ENCODE assay signal across 17 cellular contexts in genomic region chr7:2853147-2853546, GRCh38. TPM values are rescaled to one million over a fixed set of nuclear protein-coding genes. Genes with fewer than 3 reads are reported as not detected.
A peak's percentile ranks its signal among the peaks of the same experiment; 100 is the strongest.
DNase-seq lines count a peak whose midpoint lies in the region; ATAC-seq and TF ChIP-seq lines count a peak whose summit lies in the region.
"Had no signal": no experiment of that assay in that cellular context is flagged by ENCODE, and none has a peak within 500 bp of the region (broad histone marks: within the 10 kb centered on the region; RNA-seq: fewer than 3 reads in every experiment).

No MANE protein-coding gene starts in this region.

- H3K4me3 Mint-ChIP-seq in chondrocyte (ENCODE audit: unreplicated experiment), result no peak overlapping the region
- H3K4me3 Mint-ChIP-seq: brain; CD4-positive, CD25-positive, alpha-beta regulatory T cell; stimulated activated naive CD8-positive, alpha-beta T cell treated with anti-CD3 and anti-CD28 coated beads, Interleukin-15, amount 100 ng/mL, for 72 hours; WTC11 had no signal

- H3K36me3 ChIP-seq in left ventricle myocardium inferior (no peaks in the 10 kb centered on the region), subcutaneous abdominal adipose tissue (ENCODE audit: control insufficient read depth in 5 of 5, insufficient read depth in 5 of 5, low read length in 5 of 5) (no peaks in the 10 kb centered on the region)

- no peak overlapping the region for H3K4me3 ChIP-seq in left ventricle myocardium inferior
- H3K4me3 ChIP-seq in subcutaneous abdominal adipose tissue (ENCODE audit: low read depth in 1 of 5, low read length in 5 of 5), result no peak overlapping the region

- no peaks in the 10 kb centered on the region for H3K36me3 Mint-ChIP-seq in chondrocyte (ENCODE audit: low read depth)
- H3K36me3 Mint-ChIP-seq: brain, WTC11 had no signal

- peak overlapping the region in 1 of 5 donors; percentile 56 for H3K9ac ChIP-seq in subcutaneous abdominal adipose tissue (ENCODE audit: low read length in 5 of 5)

- intact Hi-C loops in left ventricle myocardium inferior (cut with micrococcal nuclease), result no loop called here

- TF ChIP-seq CTCF in chondrocyte (IDR thresholded peaks at IDR 0.05) (no peak), left ventricle myocardium inferior (IDR thresholded peaks at IDR 0.05; ENCODE audit: borderline replicate concordance) (no peak), GM13976 (IDR thresholded peaks at IDR 0.05; ENCODE audit: borderline replicate concordance, control extremely low read depth, extremely low read depth, insufficient read depth, missing control alignments) (no peak)

- H3K27me3 Mint-ChIP-seq in chondrocyte (ENCODE audit: low read depth), result no peaks in the 10 kb centered on the region
- H3K27me3 Mint-ChIP-seq: CD4-positive, CD25-positive, alpha-beta regulatory T cell; stimulated activated naive CD8-positive, alpha-beta T cell treated with anti-CD3 and anti-CD28 coated beads, Interleukin-15, amount 100 ng/mL, for 72 hours had no signal

- peak overlapping the region; percentile 52 for H3K27ac ChIP-seq in left ventricle myocardium inferior (replicated peaks)
- peak overlapping the region; percentile 70 for H3K27ac ChIP-seq in subcutaneous abdominal adipose tissue (ENCODE audit: low read depth, low read length)

- H3K4me1 ChIP-seq in left ventricle myocardium inferior (peaks cover 20% of the 10 kb centered on the region), subcutaneous abdominal adipose tissue (ENCODE audit: control insufficient read depth in 5 of 5, insufficient read depth in 5 of 5, low read length in 5 of 5) (peaks cover 0 to 12% (median 10%) of the 10 kb centered on the region in 5 donors)

- no peaks in the 10 kb centered on the region for H3K27me3 ChIP-seq in left ventricle myocardium inferior (ENCODE audit: low read depth)
- H3K27me3 ChIP-seq in subcutaneous abdominal adipose tissue (ENCODE audit: control insufficient read depth in 5 of 5, insufficient read depth in 4 of 5, low read length in 5 of 5), result no peaks in the 10 kb centered on the region

- H3K9me3 ChIP-seq in left ventricle myocardium inferior (replicated peaks) (no peaks in the 10 kb centered on the region), subcutaneous abdominal adipose tissue (ENCODE audit: control insufficient read depth in 5 of 5, low read length in 5 of 5) (no peaks in the 10 kb centered on the region)

- H3K4me1 Mint-ChIP-seq in chondrocyte (ENCODE audit: low read depth), result peaks cover 15% of the 10 kb centered on the region
- H3K4me1 Mint-ChIP-seq: stimulated activated naive CD8-positive, alpha-beta T cell treated with anti-CD3 and anti-CD28 coated beads, Interleukin-15, amount 100 ng/mL, for 72 hours had no signal

- peaks cover 4% of the 10 kb centered on the region for H3K9me3 Mint-ChIP-seq in chondrocyte (ENCODE audit: low read depth)
- H3K9me3 Mint-ChIP-seq: stimulated activated naive CD8-positive, alpha-beta T cell treated with anti-CD3 and anti-CD28 coated beads, Interleukin-15, amount 100 ng/mL, for 72 hours; WTC11 had no signal

- no peak for ATAC-seq in HG02870 (IDR thresholded peaks at IDR 0.05; ENCODE audit: unreplicated experiment)
- ATAC-seq: stimulated activated naive CD8-positive, alpha-beta T cell treated with anti-CD3 and anti-CD28 coated beads, Interleukin-15, amount 100 ng/mL, for 72 hours; WTC11 had no signal

- H3K27ac Mint-ChIP-seq in chondrocyte (ENCODE audit: unreplicated experiment), result peak overlapping the region; percentile 85
- H3K27ac Mint-ChIP-seq: brain; CD4-positive, CD25-positive, alpha-beta regulatory T cell; stimulated activated naive CD8-positive, alpha-beta T cell treated with anti-CD3 and anti-CD28 coated beads, Interleukin-15, amount 100 ng/mL, for 72 hours; WTC11 had no signal

- in situ Hi-C loops in GM13976 (cut with MboI; ENCODE audit: low sequenced_read_pairs, unreplicated experiment), result no loop called here

- DNase-seq in M059J (ENCODE audit: low read depth), result peak; percentile 48
- DNase-seq in chondrocyte (ENCODE audit: low spot score), result no peak
- no peak for DNase-seq in left ventricle myocardium inferior
- no peak for DNase-seq in amygdala (lab: John Stamatoyannopoulos, UW)
- no peak for DNase-seq in GM13976 (ENCODE audit: low spot score)
- DNase-seq: activated naive CD4-positive, alpha-beta T cell; CD4-positive, CD25-positive, alpha-beta regulatory T cell; effector memory CD4-positive, alpha-beta T cell; HCEC 1CT; NCI-H2029; NCI-H82; small intestine; stimulated activated naive CD8-positive, alpha-beta T cell treated with anti-CD3 and anti-CD28 coated beads, Interleukin-15, amount 100 ng/mL, for 72 hours had no signal

RNA-seq across cellular contexts. Expression of gene GNA12, which starts 9.0 kb away (rescaled TPM):
- total RNA-seq in M059J (2014; rRNA removed; shearing (Covaris generic)), result 12.5 and 25.7 TPM in 2 replicates
- total RNA-seq in chondrocyte (77.5 to 111 TPM (median 108 TPM) in 3 replicates), left ventricle myocardium inferior (43.0 TPM)
